In the genomic region with DNA sequence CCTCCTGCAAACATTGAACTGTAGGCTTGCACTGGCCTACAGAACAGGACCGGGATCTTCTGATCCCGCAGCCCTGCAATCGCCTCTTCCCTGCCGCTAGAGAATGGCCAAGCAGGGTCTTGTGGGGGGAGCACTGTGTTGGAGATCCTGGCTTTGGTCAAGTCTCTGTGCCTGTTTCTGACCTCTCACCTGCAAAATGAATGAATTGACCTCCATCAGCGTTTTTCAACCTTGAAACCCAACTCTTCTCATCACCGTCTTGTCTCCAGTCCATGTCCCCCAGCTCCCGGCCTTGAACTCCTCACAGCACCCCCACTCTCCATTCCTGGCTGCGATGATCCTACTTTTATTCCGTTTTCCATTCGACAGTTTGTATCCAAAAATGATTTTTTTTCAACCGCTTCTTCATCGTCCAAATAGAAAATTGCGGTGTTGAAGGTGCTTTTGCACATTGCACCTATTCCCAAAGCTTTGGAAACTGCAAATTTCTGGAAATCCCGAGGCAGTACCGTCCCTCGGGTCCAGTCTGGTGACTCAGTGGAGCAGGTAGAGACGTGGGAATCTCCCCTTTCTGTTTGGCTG, we compare ENCODE assay signal across 1 cellular context.
TF ChIP-seq lines count a peak whose summit lies in the region.

No MANE protein-coding gene starts in this region.

TF ChIP-seq in endothelial cell of umbilical vein, 7 proteins besides CTCF, POLR2A, EP300 and RAD21:
- TF ChIP-seq JUN (IDR thresholded peaks at IDR 0.05; ENCODE audit: borderline replicate concordance, insufficient read depth, insufficient read length, low read depth) (no peak), GATA2 (IDR thresholded peaks at IDR 0.05; ENCODE audit: insufficient read depth, insufficient read length, low read depth, low read length) (no peak), POLR2AphosphoS5 (IDR thresholded peaks at IDR 0.05; ENCODE audit: insufficient read depth, low read depth, low read length) (no peak), MYC (IDR thresholded peaks at IDR 0.05; ENCODE audit: low read depth, low read length) (no peak), FOS (IDR thresholded peaks at IDR 0.05; ENCODE audit: borderline replicate concordance, insufficient read depth, low read length) (no peak), EZH2 (IDR thresholded peaks at IDR 0.05; ENCODE audit: borderline replicate concordance, low read depth, low read length, severe bottlenecking) (no peak)
- TF ChIP-seq, protein P1, sequence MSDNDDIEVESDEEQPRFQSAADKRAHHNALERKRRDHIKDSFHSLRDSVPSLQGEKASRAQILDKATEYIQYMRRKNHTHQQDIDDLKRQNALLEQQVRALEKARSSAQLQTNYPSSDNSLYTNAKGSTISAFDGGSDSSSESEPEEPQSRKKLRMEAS (IDR thresholded peaks at IDR 0.05; ENCODE audit: insufficient read depth, insufficient read length) = no peak
TF ChIP-seq in endothelial cell of umbilical vein: peak in this region for 0.
